Comparison of ENCODE assay signal across 23 cellular contexts in genomic region chr11:102708654-102709053, GRCh38. TPM values are rescaled to one million over a fixed set of nuclear protein-coding genes. Genes with fewer than 3 reads are reported as not detected.
DNase-seq lines count a peak whose midpoint lies in the region; ATAC-seq, FAIRE-seq and TF ChIP-seq lines count a peak whose summit lies in the region.
"Had no signal": no experiment of that assay in that cellular context is flagged by ENCODE, and none has a peak within 500 bp of the region (broad histone marks: within the 10 kb centered on the region; RNA-seq: fewer than 3 reads in every experiment).

No MANE protein-coding gene starts in this region.

- H3K9me3 ChIP-seq in pancreas (no peaks in the 10 kb centered on the region), osteoblast (ENCODE audit: low read depth, low read length) (no peaks in the 10 kb centered on the region)
- H3K9me3 ChIP-seq: BE2C, Caco-2, HAP-1 had no signal

- DNase-seq in CD14-positive monocyte (ENCODE audit: low spot score) = no peak
- no peak for DNase-seq in RCC 7860 (ENCODE audit: low spot score)
- no peak for DNase-seq in frontal cortex (ENCODE audit: low spot score in 2 of 2)
- DNase-seq in pancreas = no peak
- DNase-seq in GM13977 (ENCODE audit: low spot score) = no peak
- no peak for DNase-seq in DMS 273 treated with DMSO at 0.1 percent for 48 hours (lab: John Stamatoyannopoulos, UW)
- DNase-seq in osteoblast (ENCODE audit: insufficient read length, low spot score, missing footprints) = no peak
- DNase-seq: ACHN; BE2C; C1 segment of cervical spinal cord; Caco-2; CD4-positive, alpha-beta T cell; DMS153; DMS79; GF-D8 had no signal

- peaks cover 0 to 6% (median 2%) of the 10 kb centered on the region in 3 donors for H3K27me3 Mint-ChIP-seq in CD14-positive monocyte (ENCODE audit: low read depth in 3 of 3)

- H4K20me1 ChIP-seq in osteoblast (ENCODE audit: insufficient read depth, low read length) = no peaks in the 10 kb centered on the region

- H3K36me3 Mint-ChIP-seq in CD14-positive monocyte = no peaks in the 10 kb centered on the region

- in situ Hi-C loops in GM13977 (cut with MboI; ENCODE audit: low pct_unique_long_range_greater_than_20kb, low sequenced_read_pairs, unreplicated experiment) = no loop called here

- H3K4me2 ChIP-seq in osteoblast (ENCODE audit: insufficient read depth, low read length) = no peak overlapping the region

- H3K4me1 ChIP-seq in pancreas (no peaks in the 10 kb centered on the region), osteoblast (ENCODE audit: insufficient read depth, low read length) (no peaks in the 10 kb centered on the region)
- H3K4me1 ChIP-seq: BE2C, Caco-2, HAP-1 had no signal

- H3K27ac Mint-ChIP-seq in CD14-positive monocyte = peak overlapping the region in 4 of 7 donors; percentile 65 to 91 (median 89)
- H3K27ac Mint-ChIP-seq: CD4-positive, alpha-beta T cell had no signal

- H2AFZ ChIP-seq in osteoblast (ENCODE audit: low read length) = no peak overlapping the region
- H2AFZ ChIP-seq: GM23248 had no signal

- TF ChIP-seq CTCF in CD14-positive monocyte (IDR thresholded peaks at IDR 0.05) (no peak), pancreas (IDR thresholded peaks at IDR 0.05) (no peak), GM13977 (IDR thresholded peaks at IDR 0.05; ENCODE audit: extremely low read depth, insufficient read depth, missing control alignments) (no peak), osteoblast (IDR thresholded peaks at IDR 0.05; ENCODE audit: extremely low read depth, low read depth, low read length) (no peak)

- no peak overlapping the region for H3K27ac ChIP-seq in pancreas
- H3K27ac ChIP-seq in osteoblast (ENCODE audit: low read depth, low read length) = no peak overlapping the region
- H3K27ac ChIP-seq: GM23248 had no signal

- H3K4me3 Mint-ChIP-seq in CD14-positive monocyte = no peak overlapping the region
- H3K4me3 Mint-ChIP-seq: CD4-positive, alpha-beta T cell had no signal

- H3K36me3 ChIP-seq in pancreas (no peaks in the 10 kb centered on the region), osteoblast (ENCODE audit: insufficient read depth, low read length) (no peaks in the 10 kb centered on the region)
- H3K36me3 ChIP-seq: BE2C, HAP-1 had no signal

- ATAC-seq in pancreas = no peak

- H3K4me1 Mint-ChIP-seq in CD14-positive monocyte = peaks cover 27% of the 10 kb centered on the region

- FAIRE-seq in RCC 7860 (lab: Jason Lieb, UNC) = peak; percentile 52
- FAIRE-seq in frontal cortex (lab: Jason Lieb, UNC) = peak; percentile 93
- peak; percentile 29 for FAIRE-seq in pancreas (lab: Jason Lieb, UNC)
- FAIRE-seq: D721Med, GM19239 had no signal

- no peaks in the 10 kb centered on the region for H3K79me2 ChIP-seq in osteoblast (ENCODE audit: insufficient read depth, low read length)

- H3K4me3 ChIP-seq in pancreas (no peak overlapping the region), osteoblast (ENCODE audit: insufficient read depth, low read length) (no peak overlapping the region)
- H3K4me3 ChIP-seq: GM23248, HAP-1 had no signal

- no peaks in the 10 kb centered on the region for H3K9me3 Mint-ChIP-seq in CD14-positive monocyte
- H3K9me3 Mint-ChIP-seq: CD4-positive, alpha-beta T cell had no signal

- H3K27me3 ChIP-seq in pancreas = no peaks in the 10 kb centered on the region
- H3K27me3 ChIP-seq in osteoblast (ENCODE audit: insufficient read depth, low read length) = peaks cover 15% of the 10 kb centered on the region

- intact Hi-C loops in CD14-positive monocyte (cut with micrococcal nuclease) (no loop called here), pancreas (cut with DNase I) (no loop called here)

- WGBS in pancreas, 2 donors = 59 to 61% methylated on average over 4 of the region's 4 CpGs

RNA-seq across cellular contexts. Expression of gene MMP27, which starts 3.1 kb away (rescaled TPM):
- polyA plus RNA-seq in CD14-positive monocyte = not detected
- total RNA-seq in frontal cortex = not detected
- total RNA-seq in pancreas = under 1 TPM in 1 of 6 donors, not detected in 5; 0.09 TPM
- not detected for polyA plus RNA-seq in pancreas
- total RNA-seq in osteoblast = not detected in 2 replicates
- total RNA-seq: A172; Caco-2; CD4-positive, alpha-beta T cell; Daoy; GM23248; H4; HT1080 had no signal

RNA-seq across cellular contexts. Expression of gene MMP8, which starts 16.1 kb away (rescaled TPM):
- polyA plus RNA-seq in CD14-positive monocyte (under 1 TPM in 1 of 2 donors, not detected in 1; 0.14 TPM), pancreas (under 1 TPM; 0.05 to 0.08 TPM)
- total RNA-seq in frontal cortex (not detected), pancreas (under 1 TPM in 1 of 6 donors, not detected in 5; 0.15 TPM), osteoblast (under 0.01 TPM in 1 of 2 replicates, not detected in the other)
- total RNA-seq: A172; Caco-2; CD4-positive, alpha-beta T cell; Daoy; GM23248; H4 had no signal
- polyA plus RNA-seq: GM23248 had no signal
